10 cellular contexts compared by ENCODE assay signal in genomic region chr3:195876297-195877031, GRCh38. TPM values are rescaled to one million over a fixed set of nuclear protein-coding genes. Genes with fewer than 3 reads are reported as not detected.
DNase-seq lines count a peak whose midpoint lies in the region; ATAC-seq and TF ChIP-seq lines count a peak whose summit lies in the region.
"Had no signal": no experiment of that assay in that cellular context is flagged by ENCODE, and none has a peak within 500 bp of the region (broad histone marks: within the 10 kb centered on the region; RNA-seq: fewer than 3 reads in every experiment).

No MANE protein-coding gene starts in this region.

- peak overlapping the region; percentile 57 to 76 (median 69) for H3K4me2 ChIP-seq in BLaER1 treated with 17β-estradiol and CSF1 and Interleukin-3, amounts not matched to agents 10 nM and 100 nM

- no peaks in the 10 kb centered on the region for H3K9me3 ChIP-seq in BLaER1 treated with 17β-estradiol and CSF1 and Interleukin-3, amounts not matched to agents 10 nM and 100 nM (replicated peaks in 1 of 11)
- no peaks in the 10 kb centered on the region for H3K9me3 ChIP-seq in lower lobe of right lung
- H3K9me3 ChIP-seq: neutrophil had no signal

- no peaks in the 10 kb centered on the region for H3K4me1 Mint-ChIP-seq in activated CD8-positive, alpha-beta T cell treated with anti-CD3 and anti-CD28 coated beads, Interleukin-2, amount 10 ng/mL, durations not matched to agents 7 days and 5 days (ENCODE audit: low read depth)
- no peaks in the 10 kb centered on the region for H3K4me1 Mint-ChIP-seq in activated T-helper 1 cell treated with anti-CD3 and anti-CD28 coated beads, Interleukin-12 subunit alpha, Interleukin-12 subunit beta, Interleukin-2, Interleukin-4 antibody, amounts not matched to agents 30 ng/mL and 10 ng/mL and 1 ng/mL, durations not matched to agents 14 hours and 24 hours and 36 hours (ENCODE audit: low read depth)

- intact Hi-C loops in lower lobe of right lung (cut with DNase I), result no loop called here
- intact Hi-C loops in activated T-helper 1 cell treated with anti-CD3 and anti-CD28 coated beads, Interleukin-12 subunit alpha, Interleukin-12 subunit beta, Interleukin-2, Interleukin-4 antibody, amounts not matched to agents 30 ng/mL and 10 ng/mL and 1 ng/mL, durations not matched to agents 14 hours and 24 hours and 36 hours (cut with micrococcal nuclease), result no loop called here

- 0 out of 20 replicates have a peak overlapping the region, but pooled peaks of 1 of the 10 experiments have one; percentile 18 for H3K4me3 ChIP-seq in BLaER1 treated with 17β-estradiol and CSF1 and Interleukin-3, amounts not matched to agents 10 nM and 100 nM
- no peak overlapping the region for H3K4me3 ChIP-seq in lower lobe of right lung

- no peak for TF ChIP-seq CTCF in lower lobe of right lung (IDR thresholded peaks at IDR 0.05)

- DNase-seq in HT-29 (ENCODE audit: low spot score), result peak; percentile 96
- DNase-seq in activated CD8-positive, alpha-beta T cell treated with anti-CD3 and anti-CD28 coated beads, Interleukin-2, amount 10 ng/mL, durations not matched to agents 7 days and 5 days, result no peak
- DNase-seq in lower lobe of right lung, result peak; percentile 81
- DNase-seq in activated T-helper 1 cell treated with anti-CD3 and anti-CD28 coated beads, Interleukin-12 subunit alpha, Interleukin-12 subunit beta, Interleukin-2, Interleukin-4 antibody, amounts not matched to agents 30 ng/mL and 10 ng/mL and 1 ng/mL, durations not matched to agents 14 hours and 24 hours and 36 hours (ENCODE audit: low spot score), result no peak
- DNase-seq in cerebellar cortex (ENCODE audit: low spot score), result no peak
- no peak for DNase-seq in GM19238 (ENCODE audit: insufficient read length, low spot score)
- DNase-seq: IMR-90 had no signal

- peaks cover 12 to 81% (median 42%) of the 10 kb centered on the region in 11 experiments; a peak in 18 of 22 replicates for H4K20me1 ChIP-seq in BLaER1 treated with 17β-estradiol and CSF1 and Interleukin-3, amounts not matched to agents 10 nM and 100 nM

- H3K4me3 Mint-ChIP-seq in activated CD8-positive, alpha-beta T cell treated with anti-CD3 and anti-CD28 coated beads, Interleukin-2, amount 10 ng/mL, durations not matched to agents 7 days and 5 days, result no peak overlapping the region
- no peak overlapping the region for H3K4me3 Mint-ChIP-seq in activated T-helper 1 cell treated with anti-CD3 and anti-CD28 coated beads, Interleukin-12 subunit alpha, Interleukin-12 subunit beta, Interleukin-2, Interleukin-4 antibody, amounts not matched to agents 30 ng/mL and 10 ng/mL and 1 ng/mL, durations not matched to agents 14 hours and 24 hours and 36 hours

- peak overlapping the region in 4 of 11 experiments; percentile 20 to 37 (median 34); a peak in 5 of 22 replicates for H3K27ac ChIP-seq in BLaER1 treated with 17β-estradiol and CSF1 and Interleukin-3, amounts not matched to agents 10 nM and 100 nM
- no peak overlapping the region for H3K27ac ChIP-seq in lower lobe of right lung
- H3K27ac ChIP-seq: neutrophil had no signal

- peaks cover 14% of the 10 kb centered on the region for H3K36me3 Mint-ChIP-seq in activated CD8-positive, alpha-beta T cell treated with anti-CD3 and anti-CD28 coated beads, Interleukin-2, amount 10 ng/mL, durations not matched to agents 7 days and 5 days (ENCODE audit: low read depth)
- peaks cover 10% of the 10 kb centered on the region for H3K36me3 Mint-ChIP-seq in activated T-helper 1 cell treated with anti-CD3 and anti-CD28 coated beads, Interleukin-12 subunit alpha, Interleukin-12 subunit beta, Interleukin-2, Interleukin-4 antibody, amounts not matched to agents 30 ng/mL and 10 ng/mL and 1 ng/mL, durations not matched to agents 14 hours and 24 hours and 36 hours (ENCODE audit: low read depth)

- no peaks in the 10 kb centered on the region for H3K27me3 Mint-ChIP-seq in activated CD8-positive, alpha-beta T cell treated with anti-CD3 and anti-CD28 coated beads, Interleukin-2, amount 10 ng/mL, durations not matched to agents 7 days and 5 days (ENCODE audit: low read depth)
- H3K27me3 Mint-ChIP-seq in activated T-helper 1 cell treated with anti-CD3 and anti-CD28 coated beads, Interleukin-12 subunit alpha, Interleukin-12 subunit beta, Interleukin-2, Interleukin-4 antibody, amounts not matched to agents 30 ng/mL and 10 ng/mL and 1 ng/mL, durations not matched to agents 14 hours and 24 hours and 36 hours (ENCODE audit: insufficient read depth), result no peaks in the 10 kb centered on the region

- no peaks in the 10 kb centered on the region for H3K9me3 Mint-ChIP-seq in activated CD8-positive, alpha-beta T cell treated with anti-CD3 and anti-CD28 coated beads, Interleukin-2, amount 10 ng/mL, durations not matched to agents 7 days and 5 days (ENCODE audit: insufficient read depth)
- no peaks in the 10 kb centered on the region for H3K9me3 Mint-ChIP-seq in activated T-helper 1 cell treated with anti-CD3 and anti-CD28 coated beads, Interleukin-12 subunit alpha, Interleukin-12 subunit beta, Interleukin-2, Interleukin-4 antibody, amounts not matched to agents 30 ng/mL and 10 ng/mL and 1 ng/mL, durations not matched to agents 14 hours and 24 hours and 36 hours

- ATAC-seq in activated CD8-positive, alpha-beta T cell treated with anti-CD3 and anti-CD28 coated beads, Interleukin-2, amount 10 ng/mL, durations not matched to agents 7 days and 5 days, result peak; percentile 18
- ATAC-seq in lower lobe of right lung, result peak; percentile 77 to 83
- no peak for ATAC-seq in HG02798 (IDR thresholded peaks at IDR 0.05; ENCODE audit: poor library complexity, unreplicated experiment)

- H3K4me1 ChIP-seq in BLaER1 treated with 17β-estradiol and CSF1 and Interleukin-3, amounts not matched to agents 10 nM and 100 nM, result peaks cover 25 to 51% (median 31%) of the 10 kb centered on the region in 10 experiments
- H3K4me1 ChIP-seq in lower lobe of right lung, result peaks cover 6% of the 10 kb centered on the region

- peaks cover 50 to 77% (median 58%) of the 10 kb centered on the region in 11 experiments for H3K36me3 ChIP-seq in BLaER1 treated with 17β-estradiol and CSF1 and Interleukin-3, amounts not matched to agents 10 nM and 100 nM
- H3K36me3 ChIP-seq in lower lobe of right lung, result peaks cover 55% of the 10 kb centered on the region

- no peaks in the 10 kb centered on the region for H3K27me3 ChIP-seq in BLaER1 treated with 17β-estradiol and CSF1 and Interleukin-3, amounts not matched to agents 10 nM and 100 nM
- no peaks in the 10 kb centered on the region for H3K27me3 ChIP-seq in lower lobe of right lung (ENCODE audit: low read depth)
- H3K27me3 ChIP-seq: neutrophil had no signal

- peak overlapping the region in 7 of 11 experiments; percentile 13 to 53 (median 28); a peak in 7 of 22 replicates for H3K9ac ChIP-seq in BLaER1 treated with 17β-estradiol and CSF1 and Interleukin-3, amounts not matched to agents 10 nM and 100 nM

- no peak overlapping the region for H3K27ac Mint-ChIP-seq in activated CD8-positive, alpha-beta T cell treated with anti-CD3 and anti-CD28 coated beads, Interleukin-2, amount 10 ng/mL, durations not matched to agents 7 days and 5 days
- no peak overlapping the region for H3K27ac Mint-ChIP-seq in activated T-helper 1 cell treated with anti-CD3 and anti-CD28 coated beads, Interleukin-12 subunit alpha, Interleukin-12 subunit beta, Interleukin-2, Interleukin-4 antibody, amounts not matched to agents 30 ng/mL and 10 ng/mL and 1 ng/mL, durations not matched to agents 14 hours and 24 hours and 36 hours

- CTCF ChIA-PET in activated CD8-positive, alpha-beta T cell treated with anti-CD3 and anti-CD28 coated beads, Interleukin-2, amount 10 ng/mL, durations not matched to agents 7 days and 5 days (lab: Charles Lee), result no interaction called here

- POLR2A ChIA-PET in activated CD8-positive, alpha-beta T cell treated with anti-CD3 and anti-CD28 coated beads, Interleukin-2, amount 10 ng/mL, durations not matched to agents 7 days and 5 days (lab: Charles Lee), result no interaction called here

RNA-seq across cellular contexts. Expression of gene TNK2, which starts 31.9 kb away (rescaled TPM):
- 172 and 212 TPM in 2 replicates for total RNA-seq in HT-29 (2014; rRNA removed; shearing (Covaris generic))
- 100 to 1,000 TPM; 110 to 127 TPM for total RNA-seq in activated CD8-positive, alpha-beta T cell treated with anti-CD3 and anti-CD28 coated beads, Interleukin-2, amount 10 ng/mL, durations not matched to agents 7 days and 5 days
- total RNA-seq in lower lobe of right lung, result 56.7 TPM
- total RNA-seq in activated T-helper 1 cell treated with anti-CD3 and anti-CD28 coated beads, Interleukin-12 subunit alpha, Interleukin-12 subunit beta, Interleukin-2, Interleukin-4 antibody, amounts not matched to agents 30 ng/mL and 10 ng/mL and 1 ng/mL, durations not matched to agents 14 hours and 24 hours and 36 hours, result 126 and 127 TPM in 2 replicates

Comparison
In these comparisons a context has a peak if more than half of its experiments do, and no peak if none do; other contexts are left out.
1. DNase-seq: peak in HT-29 (single experiment) and lower lobe of right lung (single experiment); none in activated CD8-positive, alpha-beta T cell treated with anti-CD3 and anti-CD28 coated beads, Interleukin-2, amount 10 ng/mL, durations not matched to agents 7 days and 5 days (single experiment), activated T-helper 1 cell treated with anti-CD3 and anti-CD28 coated beads, Interleukin-12 subunit alpha, Interleukin-12 subunit beta, Interleukin-2, Interleukin-4 antibody, amounts not matched to agents 30 ng/mL and 10 ng/mL and 1 ng/mL, durations not matched to agents 14 hours and 24 hours and 36 hours (single experiment), cerebellar cortex (single experiment) and GM19238 (single experiment).